Comparison of ENCODE assay signal across 26 cellular contexts in the genomic region with DNA sequence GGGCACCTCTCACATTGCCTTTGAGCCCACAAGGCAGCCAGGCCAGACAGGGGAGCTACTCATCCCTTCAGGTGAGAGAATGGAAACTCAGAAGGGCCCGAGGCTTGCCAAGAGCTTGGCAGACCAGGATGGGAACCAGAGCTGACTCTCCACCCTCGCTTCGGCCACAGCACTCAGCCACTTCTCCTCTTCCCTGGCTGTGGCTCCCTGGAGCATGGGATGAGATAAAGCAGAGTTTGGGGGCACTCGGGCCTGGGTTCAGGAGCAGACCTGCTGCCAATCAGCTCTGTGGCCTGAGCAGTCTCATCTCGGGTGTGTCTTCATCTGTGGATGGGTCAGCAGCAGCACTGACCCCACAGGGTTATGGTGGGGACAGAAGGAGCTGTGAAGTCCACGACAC. TPM values are rescaled to one million over a fixed set of nuclear protein-coding genes. Genes with fewer than 3 reads are reported as not detected.
DNase-seq lines count a peak whose midpoint lies in the region; ATAC-seq and TF ChIP-seq lines count a peak whose summit lies in the region.
"Had no signal": no experiment of that assay in that cellular context is flagged by ENCODE, and none has a peak within 500 bp of the region (broad histone marks: within the 10 kb centered on the region; RNA-seq: fewer than 3 reads in every experiment).

No MANE protein-coding gene starts in this region.

- CTCF ChIA-PET in AG04450 (lab: Charles Lee), result no interaction called here
- CTCF ChIA-PET in RWPE1 (lab: Yijun Ruan, JAX), result interaction anchor here (0.5 to 1.3 kb wide), 4 partner anchors 14 to 106 kb away, joined by 3 read pairs; no protein-coding TSS in a partner anchor

- DNase-seq in AG04450 (ENCODE audit: low read depth, low spot score), result no peak
- DNase-seq in RWPE1 (ENCODE audit: low spot score), result no peak
- no peak for DNase-seq in epithelial cell of prostate (ENCODE audit: low read depth, low spot score)
- DNase-seq in activated T-cell treated with anti-CD3 and anti-CD28 coated beads for 4 hours, result no peak
- no peak for DNase-seq in progenitor cell of endocrine pancreas (ENCODE audit: low spot score, unreplicated experiment)
- DNase-seq: CD4-positive, CD25-positive, alpha-beta regulatory T cell; DMS153; DND-41; H9; MM.1S; NCI-H1048; NCI-H1417; NCI-H1694; NCI-H2029 treated with DMSO at 0.1 percent for 48 hours; NCI-H446 treated with DMSO at 0.1 percent for 48 hours; NCI-H526; NCI-H82; NK-92 treated with Interleukin-12 subunit alpha and Interleukin-12 subunit beta, amount 100 ng/mL, for 24 hours; PC-3; SHP77 treated with DMSO at 0.1 percent for 48 hours had no signal

- H3K4me3 ChIP-seq in AG04450 (ENCODE audit: low read depth, low read length) (no peak overlapping the region), rectal smooth muscle tissue (ENCODE audit: low read length) (no peak overlapping the region)
- H3K4me3 ChIP-seq: BLaER1, SK-N-MC had no signal

- H3K27me3 ChIP-seq in AG04450 (ENCODE audit: control insufficient read depth, insufficient read depth, low read length) (no peaks in the 10 kb centered on the region), rectal smooth muscle tissue (ENCODE audit: control insufficient read depth, insufficient read depth, low read length) (peaks cover 3% of the 10 kb centered on the region)
- H3K27me3 ChIP-seq: BLaER1 had no signal

- H3K36me3 Mint-ChIP-seq in progenitor cell of endocrine pancreas (ENCODE audit: insufficient read depth), result no peaks in the 10 kb centered on the region
- H3K36me3 Mint-ChIP-seq: CD4-positive, CD25-positive, alpha-beta regulatory T cell had no signal

- POLR2A ChIA-PET in AG04450 (lab: Yijun Ruan, JAX) (no interaction called here), RWPE1 (lab: Yijun Ruan, JAX; ENCODE audit: low non-redundant PET) (interaction anchor here (1.1 kb wide), 1 partner anchor 19 kb away, joined by 3 read pairs; no protein-coding TSS in a partner anchor)

- no peak for ATAC-seq in esophagus mucosa

- H3K9me3 Mint-ChIP-seq in progenitor cell of endocrine pancreas (ENCODE audit: low read depth), result no peaks in the 10 kb centered on the region
- H3K9me3 Mint-ChIP-seq: CD4-positive, CD25-positive, alpha-beta regulatory T cell; H9 had no signal

- H3K27me3 Mint-ChIP-seq in progenitor cell of endocrine pancreas, result peaks cover 23% of the 10 kb centered on the region

- no peak overlapping the region for H3K27ac Mint-ChIP-seq in progenitor cell of endocrine pancreas
- H3K27ac Mint-ChIP-seq: H9 had no signal

- no peak overlapping the region for H3K4me3 Mint-ChIP-seq in progenitor cell of endocrine pancreas (ENCODE audit: low read depth)
- H3K4me3 Mint-ChIP-seq: CD4-positive, CD25-positive, alpha-beta regulatory T cell had no signal

- H3K36me3 ChIP-seq in rectal smooth muscle tissue (ENCODE audit: control insufficient read depth, insufficient read depth, low read length), result no peaks in the 10 kb centered on the region
- H3K36me3 ChIP-seq: BLaER1 had no signal

- H3K27ac ChIP-seq in AG04450 (ENCODE audit: low read depth, low read length) (peak overlapping the region; percentile 21), RWPE1 (peak overlapping the region; percentile 79), epithelial cell of prostate (peak overlapping the region; percentile 60), rectal smooth muscle tissue (ENCODE audit: low read depth, low read length) (peak overlapping the region; percentile 28)
- H3K27ac ChIP-seq: BLaER1, KMS-11, SK-N-MC had no signal

- H3K9ac ChIP-seq in rectal smooth muscle tissue (ENCODE audit: low read length), result no peak overlapping the region
- H3K9ac ChIP-seq: BLaER1, KMS-11 had no signal

- H3K4me1 ChIP-seq in rectal smooth muscle tissue (ENCODE audit: control insufficient read depth, insufficient read depth, low read length), result peaks cover 5% of the 10 kb centered on the region

- no peaks in the 10 kb centered on the region for H3K9me3 ChIP-seq in AG04450 (ENCODE audit: control insufficient read depth, insufficient read depth, low read length)
- H3K9me3 ChIP-seq: BLaER1 had no signal

- H3K4me1 Mint-ChIP-seq in progenitor cell of endocrine pancreas (ENCODE audit: low read depth), result peaks cover 4% of the 10 kb centered on the region

- TF ChIP-seq CTCF in AG04450 (IDR thresholded peaks at IDR 0.05; ENCODE audit: low read depth, low read length), result no peak
- no peak for TF ChIP-seq CTCF in RWPE1 (conservative IDR thresholded peaks at IDR 0.05; ENCODE audit: low read depth)
- no peak for TF ChIP-seq CTCF in progenitor cell of endocrine pancreas (IDR thresholded peaks at IDR 0.05; ENCODE audit: unreplicated experiment)

RNA-seq across cellular contexts. Expression of gene CCDC85C, which starts 20.0 kb away (rescaled TPM):
- polyA plus RNA-seq in AG04450 (2011; rRNA removed), result 7.2 and 8.5 TPM in 2 replicates
- 11.3 and 13.8 TPM in 2 replicates for polyA minus RNA-seq in AG04450 (2011; rRNA and poly(A)+ RNA removed)
- total RNA-seq in progenitor cell of endocrine pancreas (43.6 and 44.9 TPM in 2 replicates), esophagus mucosa (50.2 TPM)

RNA-seq across cellular contexts. Expression of gene HHIPL1, which starts 20.9 kb away (rescaled TPM):
- 1.1 and 1.2 TPM in 2 replicates for polyA plus RNA-seq in AG04450 (2011; rRNA removed)
- polyA minus RNA-seq in AG04450 (2011; rRNA and poly(A)+ RNA removed), result 1.3 and 1.7 TPM in 2 replicates
- total RNA-seq in progenitor cell of endocrine pancreas (0.65 and 0.73 TPM in 2 replicates), esophagus mucosa (0.28 TPM)
- total RNA-seq: A172; CD4-positive, CD25-positive, alpha-beta regulatory T cell had no signal

Comparison
In these comparisons a context has a peak if more than half of its experiments do, and no peak if none do; other contexts are left out.
1. H3K27ac ChIP-seq: peak in every context shown above with its lines; median percentile 79 in RWPE1; 60 in epithelial cell of prostate; 28 in rectal smooth muscle tissue; 21 in AG04450.